14 cellular contexts compared by ENCODE assay signal in the genomic region with DNA sequence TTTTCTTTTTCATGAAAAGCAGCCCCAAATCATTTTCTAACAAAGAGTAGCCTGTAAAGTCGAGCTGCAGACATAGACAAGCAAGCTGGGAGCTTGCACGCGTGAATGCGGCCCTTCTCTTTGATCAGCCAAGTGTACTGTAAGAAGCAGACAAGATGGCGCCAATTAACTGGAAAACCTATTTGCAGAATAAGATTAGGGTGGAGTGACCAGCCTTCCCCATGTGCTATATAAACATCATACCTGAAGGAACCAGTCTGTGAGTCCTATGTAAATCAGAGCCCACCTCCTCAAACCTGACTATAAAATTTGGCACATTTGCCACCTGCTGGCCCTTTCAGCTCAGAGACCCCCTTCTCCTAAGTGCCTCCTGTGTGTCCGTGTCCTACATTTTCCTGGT.
DNase-seq lines count a peak whose midpoint lies in the region; TF ChIP-seq lines count a peak whose summit lies in the region.
"Had no signal": no experiment of that assay in that cellular context is flagged by ENCODE, and none has a peak within 500 bp of the region (broad histone marks: within the 10 kb centered on the region; RNA-seq: fewer than 3 reads in every experiment).

No MANE protein-coding gene starts in this region.

- no TSS peak for BruUV-seq in MCF 10A (replicated peaks; lab: Mats Ljungman, UMichigan)

- H3K36me3 Mint-ChIP-seq in nephron (ENCODE audit: low read depth) (peaks cover 10% of the 10 kb centered on the region), MCF 10A (ENCODE audit: insufficient read depth, unreplicated experiment) (no peaks in the 10 kb centered on the region), chondrocyte (ENCODE audit: low read depth) (peaks cover 3% of the 10 kb centered on the region)
- H3K36me3 Mint-ChIP-seq: CD4-positive, CD25-positive, alpha-beta regulatory T cell had no signal

- TF ChIP-seq CTCF in nephron (IDR thresholded peaks at IDR 0.05; ENCODE audit: unreplicated experiment in 3 of 3) (no peak), MCF 10A (IDR thresholded peaks at IDR 0.05; ENCODE audit: unreplicated experiment) (no peak), chondrocyte (IDR thresholded peaks at IDR 0.05) (no peak)

- intact Hi-C loops in MCF 10A (cut with micrococcal nuclease) = no loop called here

- DNase-seq in NCI-H526 (lab: John Stamatoyannopoulos, UW) (peak; percentile 28 to 46), NCI-H526 treated with DMSO at 0.1 percent for 48 hours (lab: John Stamatoyannopoulos, UW) (no peak), SK-N-DZ (ENCODE audit: low spot score) (peak; percentile 44), MCF 10A (ENCODE audit: unreplicated experiment) (no peak), HUDEP-2 (lab: John Stamatoyannopoulos, UW; ENCODE audit: unreplicated experiment in 76 of 76) (no peak), chondrocyte (ENCODE audit: low spot score) (no peak)
- DNase-seq: 8988T; C1 segment of cervical spinal cord; CD4-positive, CD25-positive, alpha-beta regulatory T cell; CD8-positive, alpha-beta memory T cell; COR-L47; GM23248; IMR-90 had no signal

- H3K4me1 Mint-ChIP-seq in nephron (no peaks in the 10 kb centered on the region), MCF 10A (ENCODE audit: insufficient read depth, unreplicated experiment) (no peaks in the 10 kb centered on the region), chondrocyte (ENCODE audit: low read depth) (no peaks in the 10 kb centered on the region)
- H3K4me1 Mint-ChIP-seq: CD4-positive, CD25-positive, alpha-beta regulatory T cell; CD8-positive, alpha-beta memory T cell had no signal

- H3K27ac Mint-ChIP-seq in nephron (peak overlapping the region; percentile 10 to 81 (median 79)), MCF 10A (ENCODE audit: low read depth, unreplicated experiment) (no peak overlapping the region), chondrocyte (ENCODE audit: unreplicated experiment) (no peak overlapping the region)
- H3K27ac Mint-ChIP-seq: CD4-positive, CD25-positive, alpha-beta regulatory T cell; CD8-positive, alpha-beta memory T cell had no signal

- H3K27me3 Mint-ChIP-seq in nephron (ENCODE audit: low read depth) = peaks cover 3% of the 10 kb centered on the region
- no peaks in the 10 kb centered on the region for H3K27me3 Mint-ChIP-seq in MCF 10A (ENCODE audit: insufficient read depth, unreplicated experiment)
- H3K27me3 Mint-ChIP-seq in chondrocyte (ENCODE audit: low read depth) = peaks cover 2% of the 10 kb centered on the region
- H3K27me3 Mint-ChIP-seq: CD4-positive, CD25-positive, alpha-beta regulatory T cell; CD8-positive, alpha-beta memory T cell had no signal

- POLR2A ChIA-PET in MCF 10A (lab: Yijun Ruan, JAX) = no interaction called here

- CTCF ChIA-PET in MCF 10A (lab: Yijun Ruan, JAX) = interaction anchor here (0.6 kb wide), 1 partner anchor 855 kb away, joined by 3 read pairs; no protein-coding TSS in a partner anchor

- no peak overlapping the region for H3K4me3 Mint-ChIP-seq in nephron
- H3K4me3 Mint-ChIP-seq in MCF 10A (ENCODE audit: unreplicated experiment) = no peak overlapping the region
- no peak overlapping the region for H3K4me3 Mint-ChIP-seq in chondrocyte (ENCODE audit: unreplicated experiment)
- H3K4me3 Mint-ChIP-seq: CD4-positive, CD25-positive, alpha-beta regulatory T cell; CD8-positive, alpha-beta memory T cell had no signal

- peaks cover 14% of the 10 kb centered on the region for H3K9me3 Mint-ChIP-seq in nephron
- H3K9me3 Mint-ChIP-seq in MCF 10A (ENCODE audit: unreplicated experiment) = peaks cover 41% of the 10 kb centered on the region
- peaks cover 8% of the 10 kb centered on the region for H3K9me3 Mint-ChIP-seq in chondrocyte (ENCODE audit: low read depth)

Comparison
In these comparisons a context has a peak if more than half of its experiments do, and no peak if none do; other contexts are left out.
1. DNase-seq: peak in NCI-H526 (2 of 2) and SK-N-DZ (single experiment); none in NCI-H526 treated with DMSO at 0.1 percent for 48 hours (single experiment), MCF 10A (single experiment), HUDEP-2 (0 of 76) and chondrocyte (single experiment).
2. H3K27ac Mint-ChIP-seq: peak in nephron (3 of 3); none in MCF 10A (single experiment) and chondrocyte (single experiment).